In the genomic region with DNA sequence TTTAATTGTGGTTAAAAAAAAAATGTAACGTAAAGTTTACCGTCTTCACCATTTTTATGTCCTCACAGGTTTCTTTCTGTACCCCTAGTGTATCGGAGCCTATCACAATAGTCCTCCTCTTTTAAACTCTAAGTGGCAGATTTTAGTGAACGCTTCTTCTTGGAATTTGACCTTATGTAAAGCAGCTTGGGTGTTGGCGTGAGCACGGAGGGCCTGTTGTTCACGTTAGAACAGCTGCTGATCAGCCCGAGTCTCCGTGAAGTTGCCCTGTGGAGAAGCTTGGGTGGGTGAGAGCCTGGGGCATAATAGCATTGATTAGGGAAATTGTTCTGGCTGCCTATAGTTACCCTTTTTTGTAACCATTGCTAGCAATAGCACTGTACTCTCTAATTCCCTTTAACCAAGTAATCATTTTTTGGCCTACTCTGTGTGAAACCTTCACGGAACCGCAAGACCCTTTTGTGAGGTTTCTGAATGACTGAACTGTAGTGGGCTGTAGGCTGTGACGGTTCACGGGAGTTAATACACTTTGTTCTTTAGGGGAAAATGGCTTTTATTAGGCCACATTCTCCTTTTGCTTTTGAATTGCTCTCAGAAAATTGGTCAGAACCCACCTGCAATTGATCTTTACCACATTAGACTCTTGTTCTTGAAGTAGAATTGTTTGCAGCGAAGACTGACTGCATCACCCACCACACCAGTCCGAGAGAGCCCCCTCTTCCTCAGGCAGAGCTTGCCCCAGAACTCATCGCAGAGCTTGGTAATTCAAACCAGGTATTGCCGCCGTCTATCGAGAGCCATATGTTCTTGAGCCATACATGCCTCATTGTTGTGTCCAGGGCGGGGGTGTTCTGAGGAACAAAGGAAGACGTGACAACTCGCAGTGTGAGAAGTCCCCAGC, we compare ENCODE assay signal across 8 cellular contexts.
DNase-seq lines count a peak whose midpoint lies in the region; ATAC-seq and TF ChIP-seq lines count a peak whose summit lies in the region.

No MANE protein-coding gene starts in this region.

- H3K4me3 Mint-ChIP-seq in activated CD4-positive, alpha-beta memory T cell treated with anti-CD3 and anti-CD28 coated beads, Interleukin-2, amount 10 ng/mL, durations not matched to agents 7 days and 5 days: peak overlapping the region; percentile 51

- POLR2A ChIA-PET in activated CD4-positive, alpha-beta memory T cell treated with anti-CD3 and anti-CD28 coated beads, Interleukin-2, amount 10 ng/mL, durations not matched to agents 7 days and 5 days (lab: Charles Lee): interaction anchor here (0.7 to 2.7 kb wide), 8 partner anchors 9 to 292 kb away, joined by 3 to 19 read pairs (median 5); no protein-coding TSS in a partner anchor

- no peaks in the 10 kb centered on the region for H3K9me2 ChIP-seq in neural cell (ENCODE audit: insufficient read depth, low read length)

- CTCF ChIA-PET in activated CD4-positive, alpha-beta memory T cell treated with anti-CD3 and anti-CD28 coated beads, Interleukin-2, amount 10 ng/mL, durations not matched to agents 7 days and 5 days (lab: Charles Lee): interaction anchor here (1.0 to 2.5 kb wide), 4 partner anchors 9 to 234 kb away, joined by 4 to 12 read pairs (median 4); no protein-coding TSS in a partner anchor

- H3K4me1 Mint-ChIP-seq in activated CD4-positive, alpha-beta memory T cell treated with anti-CD3 and anti-CD28 coated beads, Interleukin-2, amount 10 ng/mL, durations not matched to agents 7 days and 5 days: peaks cover 46% of the 10 kb centered on the region

- H3K27ac ChIP-seq in neural cell (ENCODE audit: low read length): peak overlapping the region; percentile 21
- no peak overlapping the region for H3K27ac ChIP-seq in prostate gland

- no peaks in the 10 kb centered on the region for H4K20me1 ChIP-seq in neural cell (ENCODE audit: insufficient read depth)

- intact Hi-C loops in lower leg skin (cut with DNase I; ENCODE audit: low total_unique reads) (no loop called here), prostate gland (cut with DNase I) (no loop called here)

- H3K27ac Mint-ChIP-seq in activated CD4-positive, alpha-beta memory T cell treated with anti-CD3 and anti-CD28 coated beads, Interleukin-2, amount 10 ng/mL, durations not matched to agents 7 days and 5 days: peak overlapping the region; percentile 77

- no peak overlapping the region for H2AFZ ChIP-seq in neural cell (ENCODE audit: low read depth, low read length)

- TF ChIP-seq EP300 in neural cell (conservative IDR thresholded peaks at IDR 0.05; ENCODE audit: poor library complexity, severe bottlenecking): no peak

- no peak overlapping the region for H3K4me2 ChIP-seq in neural cell (ENCODE audit: low read length)

- H3K36me3 Mint-ChIP-seq in activated CD4-positive, alpha-beta memory T cell treated with anti-CD3 and anti-CD28 coated beads, Interleukin-2, amount 10 ng/mL, durations not matched to agents 7 days and 5 days (ENCODE audit: low read depth): no peaks in the 10 kb centered on the region

- H3K36me3 ChIP-seq in neural cell (ENCODE audit: insufficient read depth, low read length) (peaks cover 7% of the 10 kb centered on the region), prostate gland (no peaks in the 10 kb centered on the region)

- ATAC-seq in GM18867 (IDR thresholded peaks at IDR 0.05; ENCODE audit: unreplicated experiment) (peak; percentile 88), HG02610 (IDR thresholded peaks at IDR 0.05; ENCODE audit: unreplicated experiment) (peak; percentile 51)

- no peaks in the 10 kb centered on the region for H3F3A ChIP-seq in neural cell (ENCODE audit: insufficient read depth, low read length, poor library complexity, severe bottlenecking)

- peaks cover 10% of the 10 kb centered on the region for H3K27me3 Mint-ChIP-seq in activated CD4-positive, alpha-beta memory T cell treated with anti-CD3 and anti-CD28 coated beads, Interleukin-2, amount 10 ng/mL, durations not matched to agents 7 days and 5 days

- no peaks in the 10 kb centered on the region for H3K79me2 ChIP-seq in neural cell (replicated peaks; ENCODE audit: insufficient read depth, low read length)

- TF ChIP-seq CTCF in neural cell (IDR thresholded peaks at IDR 0.05; ENCODE audit: poor library complexity, severe bottlenecking): no peak
- no peak for TF ChIP-seq CTCF in lower leg skin (IDR thresholded peaks at IDR 0.05)
- TF ChIP-seq CTCF in prostate gland (IDR thresholded peaks at IDR 0.05): no peak

- no peak overlapping the region for H3K4me3 ChIP-seq in neural cell (ENCODE audit: low read length)
- H3K4me3 ChIP-seq in lower leg skin (ENCODE audit: low read depth, poor library complexity, severe bottlenecking): no peak overlapping the region
- no peak overlapping the region for H3K4me3 ChIP-seq in prostate gland

- no peak overlapping the region for H3K9ac ChIP-seq in neural cell (ENCODE audit: low read length)

- no peaks in the 10 kb centered on the region for H3K9me3 ChIP-seq in neural cell (ENCODE audit: low read length)
- no peaks in the 10 kb centered on the region for H3K9me3 ChIP-seq in prostate gland

- DNase-seq in activated CD4-positive, alpha-beta memory T cell treated with anti-CD3 and anti-CD28 coated beads, Interleukin-2, amount 10 ng/mL, durations not matched to agents 7 days and 5 days: peak; percentile 24
- DNase-seq in lower leg skin (ENCODE audit: low spot score in 2 of 2) (no peak), OCI-M1 (lab: John Stamatoyannopoulos, UW) (no peak), MV-4-11 (lab: John Stamatoyannopoulos, UW) (no peak), prostate gland (ENCODE audit: low spot score) (no peak)

- no peaks in the 10 kb centered on the region for H3K4me1 ChIP-seq in prostate gland (replicated peaks)

- H3K27me3 ChIP-seq in neural cell (ENCODE audit: insufficient read depth, low read depth, low read length) (no peaks in the 10 kb centered on the region), prostate gland (replicated peaks; ENCODE audit: insufficient read depth) (no peaks in the 10 kb centered on the region)

- TF ChIP-seq RAD21 in neural cell (conservative IDR thresholded peaks at IDR 0.05): no peak

- no peak for TF ChIP-seq POLR2A in lower leg skin (IDR thresholded peaks at IDR 0.05)
- no peak for TF ChIP-seq POLR2A in prostate gland (IDR thresholded peaks at IDR 0.05)

- 90 to 91% methylated on average over 22 of the region's 22 CpGs for WGBS in lower leg skin, 2 donors
- WGBS in prostate gland: 90% methylated on average over 22 of the region's 22 CpGs

- no peaks in the 10 kb centered on the region for H3K9me3 Mint-ChIP-seq in activated CD4-positive, alpha-beta memory T cell treated with anti-CD3 and anti-CD28 coated beads, Interleukin-2, amount 10 ng/mL, durations not matched to agents 7 days and 5 days

TF ChIP-seq in neural cell, 6 proteins besides CTCF, POLR2A, EP300 and RAD21:
- TF ChIP-seq SMC3 (conservative IDR thresholded peaks at IDR 0.05; ENCODE audit: poor library complexity) (no peak), POLR2AphosphoS5 (IDR thresholded peaks at IDR 0.05) (no peak), MXI1 (conservative IDR thresholded peaks at IDR 0.05; ENCODE audit: poor library complexity, severe bottlenecking) (no peak), TAF1 (IDR thresholded peaks at IDR 0.05; ENCODE audit: low read depth) (no peak), EZH2 (IDR thresholded peaks at IDR 0.05; ENCODE audit: borderline replicate concordance, insufficient read depth, low read length, poor library complexity, severe bottlenecking) (no peak)
- TF ChIP-seq, protein P1, sequence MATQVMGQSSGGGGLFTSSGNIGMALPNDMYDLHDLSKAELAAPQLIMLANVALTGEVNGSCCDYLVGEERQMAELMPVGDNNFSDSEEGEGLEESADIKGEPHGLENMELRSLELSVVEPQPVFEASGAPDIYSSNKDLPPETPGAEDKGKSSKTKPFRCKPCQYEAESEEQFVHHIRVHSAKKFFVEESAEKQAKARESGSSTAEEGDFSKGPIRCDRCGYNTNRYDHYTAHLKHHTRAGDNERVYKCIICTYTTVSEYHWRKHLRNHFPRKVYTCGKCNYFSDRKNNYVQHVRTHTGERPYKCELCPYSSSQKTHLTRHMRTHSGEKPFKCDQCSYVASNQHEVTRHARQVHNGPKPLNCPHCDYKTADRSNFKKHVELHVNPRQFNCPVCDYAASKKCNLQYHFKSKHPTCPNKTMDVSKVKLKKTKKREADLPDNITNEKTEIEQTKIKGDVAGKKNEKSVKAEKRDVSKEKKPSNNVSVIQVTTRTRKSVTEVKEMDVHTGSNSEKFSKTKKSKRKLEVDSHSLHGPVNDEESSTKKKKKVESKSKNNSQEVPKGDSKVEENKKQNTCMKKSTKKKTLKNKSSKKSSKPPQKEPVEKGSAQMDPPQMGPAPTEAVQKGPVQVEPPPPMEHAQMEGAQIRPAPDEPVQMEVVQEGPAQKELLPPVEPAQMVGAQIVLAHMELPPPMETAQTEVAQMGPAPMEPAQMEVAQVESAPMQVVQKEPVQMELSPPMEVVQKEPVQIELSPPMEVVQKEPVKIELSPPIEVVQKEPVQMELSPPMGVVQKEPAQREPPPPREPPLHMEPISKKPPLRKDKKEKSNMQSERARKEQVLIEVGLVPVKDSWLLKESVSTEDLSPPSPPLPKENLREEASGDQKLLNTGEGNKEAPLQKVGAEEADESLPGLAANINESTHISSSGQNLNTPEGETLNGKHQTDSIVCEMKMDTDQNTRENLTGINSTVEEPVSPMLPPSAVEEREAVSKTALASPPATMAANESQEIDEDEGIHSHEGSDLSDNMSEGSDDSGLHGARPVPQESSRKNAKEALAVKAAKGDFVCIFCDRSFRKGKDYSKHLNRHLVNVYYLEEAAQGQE (IDR thresholded peaks at IDR 0.05; ENCODE audit: borderline replicate concordance): no peak
